16 cellular contexts compared by ENCODE assay signal in the genomic region with DNA sequence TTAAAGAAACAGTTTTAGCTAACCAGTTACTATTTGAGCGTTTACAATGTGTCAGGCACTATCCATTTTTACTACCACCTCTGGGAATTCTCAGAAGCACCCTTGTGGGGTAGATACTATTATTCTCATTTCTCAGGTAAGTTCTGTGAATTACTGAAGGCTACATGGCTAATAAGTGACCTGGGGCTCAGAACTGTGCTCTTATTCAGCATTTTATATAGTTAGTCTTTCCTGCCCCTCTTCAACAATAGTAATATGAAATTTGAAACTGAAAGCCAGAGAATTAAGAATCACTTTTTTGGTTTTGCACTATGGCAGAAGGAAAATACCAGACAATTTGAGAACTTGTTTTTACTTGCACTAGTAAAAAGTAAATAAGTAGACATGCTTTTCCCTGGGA. TPM values are rescaled to one million over a fixed set of nuclear protein-coding genes. Genes with fewer than 3 reads are reported as not detected.
A peak's percentile ranks its signal among the peaks of the same experiment; 100 is the strongest.
DNase-seq lines count a peak whose midpoint lies in the region; ATAC-seq and TF ChIP-seq lines count a peak whose summit lies in the region.
"Had no signal": no experiment of that assay in that cellular context is flagged by ENCODE, and none has a peak within 500 bp of the region (broad histone marks: within the 10 kb centered on the region; RNA-seq: fewer than 3 reads in every experiment).

No MANE protein-coding gene starts in this region.

- H3K79me2 ChIP-seq in fibroblast of lung (ENCODE audit: control insufficient read depth, insufficient read depth, low read length): peaks cover 93% of the 10 kb centered on the region

- H3K4me1 ChIP-seq in fibroblast of lung (ENCODE audit: control insufficient read depth, extremely low read depth, insufficient read depth, low read length) (peaks cover 2% of the 10 kb centered on the region), testis (peaks cover 2% of the 10 kb centered on the region)
- H3K4me1 ChIP-seq: colonic mucosa had no signal

- no peak overlapping the region for H3K4me3 Mint-ChIP-seq in activated CD4-positive, alpha-beta memory T cell treated with anti-CD3 and anti-CD28 coated beads, Interleukin-2, amount 10 ng/mL, durations not matched to agents 7 days and 5 days
- no peak overlapping the region for H3K4me3 Mint-ChIP-seq in activated CD4-positive, alpha-beta memory T cell treated with anti-CD3 and anti-CD28 coated beads for 36 hours
- H3K4me3 Mint-ChIP-seq: activated naive CD4-positive, alpha-beta T cell treated with anti-CD3 and anti-CD28 coated beads for 36 hours had no signal

- H4K20me1 ChIP-seq in fibroblast of lung (ENCODE audit: control insufficient read depth, extremely low read depth, insufficient read depth, low read length): peaks cover 5% of the 10 kb centered on the region

- H3K27ac ChIP-seq in fibroblast of lung (ENCODE audit: insufficient read depth, low read length) (no peak overlapping the region), testis (no peak overlapping the region)
- H3K27ac ChIP-seq: colonic mucosa, parathyroid adenoma had no signal

- H3K9me3 ChIP-seq in fibroblast of lung (ENCODE audit: control insufficient read depth, insufficient read depth, low read depth, low read length) (no peaks in the 10 kb centered on the region), testis (no peaks in the 10 kb centered on the region)
- H3K9me3 ChIP-seq: colonic mucosa had no signal

- H3K36me3 ChIP-seq in fibroblast of lung (ENCODE audit: control insufficient read depth, insufficient read depth, low read length) (peaks cover 2% of the 10 kb centered on the region), testis (ENCODE audit: low read depth, missing control alignments) (no peaks in the 10 kb centered on the region)
- H3K36me3 ChIP-seq: colonic mucosa had no signal

- H3K36me3 Mint-ChIP-seq in activated CD4-positive, alpha-beta memory T cell treated with anti-CD3 and anti-CD28 coated beads, Interleukin-2, amount 10 ng/mL, durations not matched to agents 7 days and 5 days (ENCODE audit: low read depth): peaks cover 59% of the 10 kb centered on the region
- H3K36me3 Mint-ChIP-seq in activated CD4-positive, alpha-beta memory T cell treated with anti-CD3 and anti-CD28 coated beads for 36 hours: peaks cover 18% of the 10 kb centered on the region

- H3K9ac ChIP-seq in fibroblast of lung (ENCODE audit: insufficient read depth, low read length): no peak overlapping the region
- H3K9ac ChIP-seq: parathyroid adenoma had no signal

- POLR2A ChIA-PET in activated CD4-positive, alpha-beta memory T cell treated with anti-CD3 and anti-CD28 coated beads, Interleukin-2, amount 10 ng/mL, durations not matched to agents 7 days and 5 days (lab: Charles Lee): interaction anchor here (0.6 to 1.5 kb wide), 3 partner anchors 9 to 49 kb away, joined by 3 to 5 read pairs (median 3); no protein-coding TSS in a partner anchor
- POLR2A ChIA-PET in activated CD4-positive, alpha-beta memory T cell treated with anti-CD3 and anti-CD28 coated beads for 36 hours (lab: Charles Lee): interaction anchor here (0.6 kb wide), 1 partner anchor 22 kb away, joined by 3 read pairs; no protein-coding TSS in a partner anchor

- H3K27me3 ChIP-seq in fibroblast of lung (ENCODE audit: control insufficient read depth, insufficient read depth, low read length): no peaks in the 10 kb centered on the region
- no peaks in the 10 kb centered on the region for H3K27me3 ChIP-seq in testis
- H3K27me3 ChIP-seq: colonic mucosa had no signal

- DNase-seq in activated CD4-positive, alpha-beta memory T cell treated with anti-CD3 and anti-CD28 coated beads, Interleukin-2, amount 10 ng/mL, durations not matched to agents 7 days and 5 days: no peak
- DNase-seq in activated CD4-positive, alpha-beta memory T cell treated with anti-CD3 and anti-CD28 coated beads for 36 hours: no peak
- DNase-seq in fibroblast of lung (ENCODE audit: low read depth in 2 of 2) (no peak), NCI-H446 (lab: John Stamatoyannopoulos, UW) (no peak), testis (no peak), middle frontal gyrus (ENCODE audit: extremely low spot score, low spot score) (no peak)
- DNase-seq: ACHN; activated naive CD4-positive, alpha-beta T cell treated with anti-CD3 and anti-CD28 coated beads for 36 hours; colonic mucosa; left ventricle myocardium superior; NCI-H2081 treated with DMSO at 0.1 percent for 48 hours; Right ventricle myocardium superior; stimulated activated CD4-positive, alpha-beta T cell treated with anti-CD3 and anti-CD28 coated beads, Interleukin-4, amount 100 ng/mL, for 1 hour had no signal

- peaks cover 17% of the 10 kb centered on the region for H3K9me3 Mint-ChIP-seq in activated CD4-positive, alpha-beta memory T cell treated with anti-CD3 and anti-CD28 coated beads, Interleukin-2, amount 10 ng/mL, durations not matched to agents 7 days and 5 days
- H3K9me3 Mint-ChIP-seq in activated CD4-positive, alpha-beta memory T cell treated with anti-CD3 and anti-CD28 coated beads for 36 hours: no peaks in the 10 kb centered on the region
- H3K9me3 Mint-ChIP-seq: activated naive CD4-positive, alpha-beta T cell treated with anti-CD3 and anti-CD28 coated beads for 36 hours had no signal

- H2AFZ ChIP-seq in fibroblast of lung (ENCODE audit: low read length): no peak overlapping the region
- H2AFZ ChIP-seq: parathyroid adenoma had no signal

- peak overlapping the region; percentile 4 for H3K27ac Mint-ChIP-seq in activated CD4-positive, alpha-beta memory T cell treated with anti-CD3 and anti-CD28 coated beads, Interleukin-2, amount 10 ng/mL, durations not matched to agents 7 days and 5 days
- H3K27ac Mint-ChIP-seq in activated CD4-positive, alpha-beta memory T cell treated with anti-CD3 and anti-CD28 coated beads for 36 hours: no peak overlapping the region
- H3K27ac Mint-ChIP-seq: activated naive CD4-positive, alpha-beta T cell treated with anti-CD3 and anti-CD28 coated beads for 36 hours had no signal

- TF ChIP-seq CTCF in fibroblast of lung (conservative IDR thresholded peaks at IDR 0.05 in 1 of 2, IDR thresholded peaks at IDR 0.05 in 1 of 2; ENCODE audit: low read depth in 1 of 2, low read length in 2 of 2) (no peak), testis (IDR thresholded peaks at IDR 0.05) (no peak)

- no peaks in the 10 kb centered on the region for H3K27me3 Mint-ChIP-seq in activated CD4-positive, alpha-beta memory T cell treated with anti-CD3 and anti-CD28 coated beads, Interleukin-2, amount 10 ng/mL, durations not matched to agents 7 days and 5 days
- H3K27me3 Mint-ChIP-seq in activated CD4-positive, alpha-beta memory T cell treated with anti-CD3 and anti-CD28 coated beads for 36 hours: no peaks in the 10 kb centered on the region

- TF ChIP-seq POLR2A in testis (IDR thresholded peaks at IDR 0.05): no peak

- peaks cover 63% of the 10 kb centered on the region for H3K4me1 Mint-ChIP-seq in activated CD4-positive, alpha-beta memory T cell treated with anti-CD3 and anti-CD28 coated beads, Interleukin-2, amount 10 ng/mL, durations not matched to agents 7 days and 5 days
- peaks cover 30% of the 10 kb centered on the region for H3K4me1 Mint-ChIP-seq in activated CD4-positive, alpha-beta memory T cell treated with anti-CD3 and anti-CD28 coated beads for 36 hours (ENCODE audit: low read depth)

- peak overlapping the region; percentile 9 for H3K4me2 ChIP-seq in fibroblast of lung (ENCODE audit: extremely low read depth, insufficient read depth, low read length)

- intact Hi-C loops in activated CD4-positive, alpha-beta memory T cell treated with anti-CD3 and anti-CD28 coated beads for 36 hours (cut with micrococcal nuclease): loop anchor here (5.0 kb wide), 1 partner anchor 58 kb away; no protein-coding TSS in a partner anchor
- intact Hi-C loops in testis (cut with DNase I; ENCODE audit: low total_unique reads): no loop called here

- H3K4me3 ChIP-seq in fibroblast of lung (replicated peaks in 1 of 4; ENCODE audit: control extremely low read depth in 1 of 4, insufficient read depth in 1 of 4, low read depth in 3 of 4, low read length in 4 of 4): no peak overlapping the region
- H3K4me3 ChIP-seq in testis: no peak overlapping the region
- H3K4me3 ChIP-seq: colonic mucosa had no signal

- WGBS in testis, 2 donors: 64 to 71% methylated on average over 1 of the region's 1 CpG

- CTCF ChIA-PET in activated CD4-positive, alpha-beta memory T cell treated with anti-CD3 and anti-CD28 coated beads, Interleukin-2, amount 10 ng/mL, durations not matched to agents 7 days and 5 days (lab: Charles Lee): no interaction called here
- CTCF ChIA-PET in activated CD4-positive, alpha-beta memory T cell treated with anti-CD3 and anti-CD28 coated beads for 36 hours (lab: Charles Lee): interaction anchor here (0.6 to 1.1 kb wide), 2 partner anchors 12 to 291 kb away, joined by 3 read pairs; a partner anchor contains a TSS

- ATAC-seq in GM21576 (IDR thresholded peaks at IDR 0.05; ENCODE audit: unreplicated experiment) (peak; percentile 83), HG03139 (IDR thresholded peaks at IDR 0.05; ENCODE audit: unreplicated experiment) (peak; percentile 82)
- ATAC-seq: left ventricle myocardium superior had no signal

RNA-seq across cellular contexts. Expression of a gene that starts 11.8 kb away (rescaled TPM):
- 10 to 100 TPM; 54.4 to 59.0 TPM for total RNA-seq in activated CD4-positive, alpha-beta memory T cell treated with anti-CD3 and anti-CD28 coated beads, Interleukin-2, amount 10 ng/mL, durations not matched to agents 7 days and 5 days
- total RNA-seq in activated CD4-positive, alpha-beta memory T cell treated with anti-CD3 and anti-CD28 coated beads for 36 hours: 100 to 1,000 TPM; 127 to 132 TPM
- total RNA-seq in fibroblast of lung (64.2 and 121 TPM in 2 replicates), testis (10 to 100 TPM; 78.9 to 87.3 TPM)
- polyA plus RNA-seq in fibroblast of lung (68.5 and 78.7 TPM in 2 replicates), testis (ENCODE audit: insufficient read depth, low read depth, low replicate concordance) (32.1 TPM)
- polyA plus RNA-seq in fibroblast of lung (2012): 50.2 and 55.0 TPM in 2 replicates
- polyA minus RNA-seq in fibroblast of lung (ENCODE audit: low replicate concordance): 14.8 and 15.3 TPM in 2 replicates
